In genomic region chr1:23801876-23802275, GRCh38 we compare ENCODE assay signal across 1 cellular context.
TF ChIP-seq lines count a peak whose summit lies in the region.

No MANE protein-coding gene starts in this region.

TF ChIP-seq in GM23338, 12 proteins besides CTCF, POLR2A, EP300 and RAD21 (continued from another document):
- TF ChIP-seq NANOG (IDR thresholded peaks at IDR 0.05; ENCODE audit: borderline replicate concordance): no peak
- no peak for TF ChIP-seq CREB1 (CRISPR knock-in tag; IDR thresholded peaks at IDR 0.05; ENCODE audit: low read depth)
- TF ChIP-seq EZH2phosphoT487 (IDR thresholded peaks at IDR 0.05; ENCODE audit: unreplicated experiment): no peak
- no peak for TF ChIP-seq EZH2 (IDR thresholded peaks at IDR 0.05; ENCODE audit: low read depth, unreplicated experiment)
- no peak for TF ChIP-seq JUNB (IDR thresholded peaks at IDR 0.05; ENCODE audit: unreplicated experiment)
- no peak for TF ChIP-seq POLR2AphosphoS5 (IDR thresholded peaks at IDR 0.05; ENCODE audit: low read depth)
- TF ChIP-seq ZNF114 (CRISPR knock-in tag; IDR thresholded peaks at IDR 0.05): no peak
- TF ChIP-seq ZNF462 (CRISPR knock-in tag; IDR thresholded peaks at IDR 0.05): no peak
- no peak for TF ChIP-seq ETS1 (IDR thresholded peaks at IDR 0.05)
- no peak for TF ChIP-seq ZNF331 (CRISPR knock-in tag; IDR thresholded peaks at IDR 0.05; ENCODE audit: low read depth)
- no peak for TF ChIP-seq REST (IDR thresholded peaks at IDR 0.05; ENCODE audit: unreplicated experiment)
